Comparison of ENCODE assay signal across 1 cellular context in the genomic region with DNA sequence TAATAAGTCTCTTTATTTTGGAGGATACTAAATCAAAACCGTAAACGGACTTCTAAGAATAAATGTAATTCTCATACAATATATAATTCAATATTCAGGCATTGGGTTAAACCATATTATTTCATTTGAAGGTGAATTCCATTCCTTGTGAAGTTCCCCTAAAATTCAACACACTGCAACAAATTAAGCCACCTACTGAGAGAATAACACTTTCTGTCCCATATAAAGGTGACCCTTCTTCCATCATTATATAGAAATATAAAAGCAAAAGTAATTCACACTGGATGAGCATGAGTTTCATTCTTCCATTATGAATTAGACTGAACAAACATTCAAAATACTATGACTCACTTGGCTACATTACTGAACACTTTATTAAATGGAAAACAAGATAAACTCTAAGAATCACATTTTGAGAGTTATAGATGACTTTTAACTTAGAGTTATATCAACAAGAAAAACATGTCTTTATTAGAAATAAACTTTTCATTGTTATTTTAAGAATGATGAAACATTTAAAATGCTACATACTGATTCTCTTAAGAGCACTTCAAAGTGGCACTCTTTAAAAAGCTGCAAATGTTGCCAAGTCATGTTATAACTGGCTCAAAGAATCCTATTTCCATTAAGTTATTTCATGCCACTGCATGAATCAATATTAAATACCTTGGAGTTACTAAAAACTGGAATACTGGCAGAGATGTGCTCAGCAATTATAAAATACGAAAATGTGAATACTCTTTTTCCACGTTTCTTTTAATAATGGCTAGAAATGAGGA.
TF ChIP-seq lines count a peak whose summit lies in the region.

No MANE protein-coding gene starts in this region.

TF ChIP-seq in GM23338, 12 proteins besides CTCF, POLR2A, EP300 and RAD21 (continued from another document):
- TF ChIP-seq, protein P1, sequence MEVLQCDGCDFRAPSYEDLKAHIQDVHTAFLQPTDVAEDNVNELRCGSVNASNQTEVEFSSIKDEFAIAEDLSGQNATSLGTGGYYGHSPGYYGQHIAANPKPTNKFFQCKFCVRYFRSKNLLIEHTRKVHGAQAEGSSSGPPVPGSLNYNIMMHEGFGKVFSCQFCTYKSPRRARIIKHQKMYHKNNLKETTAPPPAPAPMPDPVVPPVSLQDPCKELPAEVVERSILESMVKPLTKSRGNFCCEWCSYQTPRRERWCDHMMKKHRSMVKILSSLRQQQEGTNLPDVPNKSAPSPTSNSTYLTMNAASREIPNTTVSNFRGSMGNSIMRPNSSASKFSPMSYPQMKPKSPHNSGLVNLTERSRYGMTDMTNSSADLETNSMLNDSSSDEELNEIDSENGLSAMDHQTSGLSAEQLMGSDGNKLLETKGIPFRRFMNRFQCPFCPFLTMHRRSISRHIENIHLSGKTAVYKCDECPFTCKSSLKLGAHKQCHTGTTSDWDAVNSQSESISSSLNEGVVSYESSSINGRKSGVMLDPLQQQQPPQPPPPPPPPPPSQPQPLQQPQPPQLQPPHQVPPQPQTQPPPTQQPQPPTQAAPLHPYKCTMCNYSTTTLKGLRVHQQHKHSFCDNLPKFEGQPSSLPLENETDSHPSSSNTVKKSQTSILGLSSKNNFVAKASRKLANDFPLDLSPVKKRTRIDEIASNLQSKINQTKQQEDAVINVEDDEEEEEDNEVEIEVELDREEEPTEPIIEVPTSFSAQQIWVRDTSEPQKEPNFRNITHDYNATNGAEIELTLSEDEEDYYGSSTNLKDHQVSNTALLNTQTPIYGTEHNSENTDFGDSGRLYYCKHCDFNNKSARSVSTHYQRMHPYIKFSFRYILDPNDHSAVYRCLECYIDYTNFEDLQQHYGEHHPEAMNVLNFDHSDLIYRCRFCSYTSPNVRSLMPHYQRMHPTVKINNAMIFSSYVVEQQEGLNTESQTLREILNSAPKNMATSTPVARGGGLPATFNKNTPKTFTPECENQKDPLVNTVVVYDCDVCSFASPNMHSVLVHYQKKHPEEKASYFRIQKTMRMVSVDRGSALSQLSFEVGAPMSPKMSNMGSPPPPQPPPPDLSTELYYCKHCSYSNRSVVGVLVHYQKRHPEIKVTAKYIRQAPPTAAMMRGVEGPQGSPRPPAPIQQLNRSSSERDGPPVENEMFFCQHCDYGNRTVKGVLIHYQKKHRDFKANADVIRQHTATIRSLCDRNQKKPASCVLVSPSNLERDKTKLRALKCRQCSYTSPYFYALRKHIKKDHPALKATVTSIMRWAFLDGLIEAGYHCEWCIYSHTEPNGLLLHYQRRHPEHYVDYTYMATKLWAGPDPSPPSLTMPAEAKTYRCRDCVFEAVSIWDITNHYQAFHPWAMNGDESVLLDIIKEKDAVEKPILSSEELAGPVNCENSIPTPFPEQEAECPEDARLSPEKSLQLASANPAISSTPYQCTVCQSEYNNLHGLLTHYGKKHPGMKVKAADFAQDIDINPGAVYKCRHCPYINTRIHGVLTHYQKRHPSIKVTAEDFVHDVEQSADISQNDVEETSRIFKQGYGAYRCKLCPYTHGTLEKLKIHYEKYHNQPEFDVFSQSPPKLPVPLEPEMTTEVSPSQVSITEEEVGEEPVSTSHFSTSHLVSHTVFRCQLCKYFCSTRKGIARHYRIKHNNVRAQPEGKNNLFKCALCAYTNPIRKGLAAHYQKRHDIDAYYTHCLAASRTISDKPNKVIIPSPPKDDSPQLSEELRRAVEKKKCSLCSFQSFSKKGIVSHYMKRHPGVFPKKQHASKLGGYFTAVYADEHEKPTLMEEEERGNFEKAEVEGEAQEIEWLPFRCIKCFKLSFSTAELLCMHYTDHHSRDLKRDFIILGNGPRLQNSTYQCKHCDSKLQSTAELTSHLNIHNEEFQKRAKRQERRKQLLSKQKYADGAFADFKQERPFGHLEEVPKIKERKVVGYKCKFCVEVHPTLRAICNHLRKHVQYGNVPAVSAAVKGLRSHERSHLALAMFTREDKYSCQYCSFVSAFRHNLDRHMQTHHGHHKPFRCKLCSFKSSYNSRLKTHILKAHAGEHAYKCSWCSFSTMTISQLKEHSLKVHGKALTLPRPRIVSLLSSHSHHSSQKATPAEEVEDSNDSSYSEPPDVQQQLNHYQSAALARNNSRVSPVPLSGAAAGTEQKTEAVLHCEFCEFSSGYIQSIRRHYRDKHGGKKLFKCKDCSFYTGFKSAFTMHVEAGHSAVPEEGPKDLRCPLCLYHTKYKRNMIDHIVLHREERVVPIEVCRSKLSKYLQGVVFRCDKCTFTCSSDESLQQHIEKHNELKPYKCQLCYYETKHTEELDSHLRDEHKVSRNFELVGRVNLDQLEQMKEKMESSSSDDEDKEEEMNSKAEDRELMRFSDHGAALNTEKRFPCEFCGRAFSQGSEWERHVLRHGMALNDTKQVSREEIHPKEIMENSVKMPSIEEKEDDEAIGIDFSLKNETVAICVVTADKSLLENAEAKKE (CRISPR knock-in tag; IDR thresholded peaks at IDR 0.05): no peak
- TF ChIP-seq EZH2 (IDR thresholded peaks at IDR 0.05; ENCODE audit: low read depth, unreplicated experiment) (no peak), POLR2AphosphoS5 (IDR thresholded peaks at IDR 0.05; ENCODE audit: low read depth) (no peak), REST (IDR thresholded peaks at IDR 0.05; ENCODE audit: unreplicated experiment) (no peak), JUNB (IDR thresholded peaks at IDR 0.05; ENCODE audit: unreplicated experiment) (no peak)
TF ChIP-seq in GM23338: peak in this region for 0.
